25 cellular contexts compared by ENCODE assay signal in the genomic region with DNA sequence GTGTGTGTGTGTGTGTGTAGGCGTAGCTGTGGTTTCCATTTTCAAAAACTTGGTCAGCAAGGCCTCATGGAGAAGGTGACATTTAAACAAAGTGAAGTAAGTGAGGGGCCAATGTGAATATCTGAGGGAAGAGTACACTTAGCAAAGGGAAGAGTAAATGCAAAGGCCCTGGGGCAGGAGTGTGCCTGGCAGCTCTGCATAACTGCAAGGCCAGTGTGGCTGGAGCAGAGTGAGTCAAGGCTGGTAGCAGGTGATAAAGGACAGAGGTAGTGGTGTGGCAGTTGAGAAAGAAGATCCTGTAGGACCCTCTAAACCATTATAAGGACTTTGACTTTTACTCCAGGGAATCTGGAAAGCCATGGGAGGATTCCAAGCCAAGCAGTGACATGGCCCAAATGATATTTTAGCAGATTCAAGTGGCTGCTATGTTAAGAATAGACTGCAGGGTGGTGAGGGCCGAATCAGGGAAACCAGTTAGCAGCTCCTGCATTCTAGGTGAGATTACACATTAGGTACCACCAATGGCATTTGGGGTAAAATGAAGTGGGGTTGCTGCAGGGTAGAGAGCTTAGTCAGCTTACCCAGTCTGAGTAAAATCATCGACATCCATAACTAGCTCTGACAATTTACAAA. TPM values are rescaled to one million over a fixed set of nuclear protein-coding genes. Genes with fewer than 3 reads are reported as not detected.
A peak's percentile ranks its signal among the peaks of the same experiment; 100 is the strongest.
DNase-seq lines count a peak whose midpoint lies in the region; ATAC-seq and TF ChIP-seq lines count a peak whose summit lies in the region.
"Had no signal": no experiment of that assay in that cellular context is flagged by ENCODE, and none has a peak within 500 bp of the region (broad histone marks: within the 10 kb centered on the region; RNA-seq: fewer than 3 reads in every experiment).

No MANE protein-coding gene starts in this region.

- 91% methylated on average over 3 of the region's 3 CpGs for WGBS in mesenchymal stem cell
- 70% methylated on average over 2 to 3 of the region's 3 CpGs for WGBS in transverse colon (ENCODE audit: low coverage in 1 of 2), 2 donors

- no peak overlapping the region for H3K9ac ChIP-seq in mesenchymal stem cell (ENCODE audit: low read length)

- no peak for ATAC-seq in activated CD8-positive, alpha-beta memory T cell treated with anti-CD3 and anti-CD28 coated beads, Interleukin-2, amount 10 ng/mL, durations not matched to agents 7 days and 5 days
- ATAC-seq in HG03432 (IDR thresholded peaks at IDR 0.05; ENCODE audit: unreplicated experiment) (no peak), GM18520 (IDR thresholded peaks at IDR 0.05; ENCODE audit: unreplicated experiment) (no peak)
- ATAC-seq: A549; activated CD4-positive, CD25-positive, alpha-beta regulatory T cell treated with anti-CD3 and anti-CD28 coated beads, Interleukin-2, amount 50 U/mL, for 24 hours; foreskin keratinocyte; HCT116; naive thymus-derived CD4-positive, alpha-beta T cell; SK-N-SH treated with all-trans-retinoic acid at 6 μM for 48 hours had no signal

- no peak overlapping the region for H3K27ac ChIP-seq in mesenchymal stem cell (ENCODE audit: low read length, poor library complexity, severe bottlenecking)
- H3K27ac ChIP-seq in transverse colon: peak overlapping the region; percentile 66 to 93 (median 81)
- H3K27ac ChIP-seq in WERI-Rb-1: no peak overlapping the region
- H3K27ac ChIP-seq: A549, foreskin keratinocyte, ovary had no signal

- no peak for TF ChIP-seq EP300 in transverse colon (IDR thresholded peaks at IDR 0.05; ENCODE audit: low read depth)

- intact Hi-C loops in dendritic cell treated with granulocyte-macrophage colony-stimulating factor and Interleukin-4, amounts not matched to agents 40 ng/mL and 50 ng/mL, for 4 days (cut with micrococcal nuclease): no loop called here
- intact Hi-C loops in transverse colon (cut with DNase I; ENCODE audit: low total_unique reads): loop anchor here (5.0 kb wide), 1 partner anchor 142 kb away; no protein-coding TSS in a partner anchor

- H3K27me3 Mint-ChIP-seq in activated CD8-positive, alpha-beta memory T cell treated with anti-CD3 and anti-CD28 coated beads, Interleukin-2, amount 10 ng/mL, durations not matched to agents 7 days and 5 days: peaks cover 14% of the 10 kb centered on the region
- peaks cover 8% of the 10 kb centered on the region for H3K27me3 Mint-ChIP-seq in dendritic cell treated with granulocyte-macrophage colony-stimulating factor and Interleukin-4, amounts not matched to agents 40 ng/mL and 50 ng/mL, for 4 days

- H3K79me1 ChIP-seq in mesenchymal stem cell (replicated peaks; ENCODE audit: low read length, poor library complexity, severe bottlenecking): no peaks in the 10 kb centered on the region

- no peaks in the 10 kb centered on the region for H3K9me3 ChIP-seq in mesenchymal stem cell (ENCODE audit: control insufficient read depth, low read length)
- no peaks in the 10 kb centered on the region for H3K9me3 ChIP-seq in transverse colon
- H3K9me3 ChIP-seq in WERI-Rb-1 (ENCODE audit: severe bottlenecking): no peaks in the 10 kb centered on the region
- H3K9me3 ChIP-seq: A549, BE2C, ovary had no signal

- H3K9me3 Mint-ChIP-seq in activated CD8-positive, alpha-beta memory T cell treated with anti-CD3 and anti-CD28 coated beads, Interleukin-2, amount 10 ng/mL, durations not matched to agents 7 days and 5 days (ENCODE audit: low read depth): no peaks in the 10 kb centered on the region
- H3K9me3 Mint-ChIP-seq in dendritic cell treated with granulocyte-macrophage colony-stimulating factor and Interleukin-4, amounts not matched to agents 40 ng/mL and 50 ng/mL, for 4 days: no peaks in the 10 kb centered on the region
- H3K9me3 Mint-ChIP-seq: naive thymus-derived CD4-positive, alpha-beta T cell had no signal

- H3K18ac ChIP-seq in mesenchymal stem cell (ENCODE audit: low read depth in 1 of 2, low read length in 2 of 2): no peak overlapping the region

- DNase-seq in activated CD8-positive, alpha-beta memory T cell treated with anti-CD3 and anti-CD28 coated beads, Interleukin-2, amount 10 ng/mL, durations not matched to agents 7 days and 5 days: no peak
- no peak for DNase-seq in activated CD8-positive, alpha-beta memory T cell treated with anti-CD3 and anti-CD28 coated beads, Interleukin-2, amount 50 U/mL, for 48 hours
- DNase-seq in mesenchymal stem cell: no peak
- DNase-seq in transverse colon: no peak
- no peak for DNase-seq in WERI-Rb-1
- DNase-seq: BE2C; COR-L47; DND-41; dorsolateral prefrontal cortex; foreskin keratinocyte; hypothalamus; islet precursor cell; naive thymus-derived CD4-positive, alpha-beta T cell; NCI-H1436; NCI-H510A treated with DMSO at 0.1 percent for 48 hours; ovary; stimulated activated CD4-positive, alpha-beta T cell treated with anti-CD3 and anti-CD28 coated beads, Interleukin-4, amount 100 ng/mL, for 1 hour; T-helper 9 cell had no signal

- H2BK120ac ChIP-seq in mesenchymal stem cell (ENCODE audit: low read depth, low read length): no peak overlapping the region

- no peak overlapping the region for H2AK5ac ChIP-seq in mesenchymal stem cell (ENCODE audit: low read length, severe bottlenecking)

- H3K4me1 ChIP-seq in mesenchymal stem cell (ENCODE audit: control insufficient read depth, insufficient read depth, low read depth, low read length): peaks cover 3% of the 10 kb centered on the region
- H3K4me1 ChIP-seq in transverse colon: peaks cover 2 to 21% (median 13%) of the 10 kb centered on the region in 4 donors
- H3K4me1 ChIP-seq: BE2C, foreskin keratinocyte had no signal

- no peak overlapping the region for H2BK12ac ChIP-seq in mesenchymal stem cell (ENCODE audit: low read length in 2 of 2)

- CTCF ChIA-PET in activated CD8-positive, alpha-beta memory T cell treated with anti-CD3 and anti-CD28 coated beads, Interleukin-2, amount 10 ng/mL, durations not matched to agents 7 days and 5 days (lab: Charles Lee): interaction anchor here (0.9 kb wide), 1 partner anchor 10 kb away, joined by 4 read pairs; no protein-coding TSS in a partner anchor

- TF ChIP-seq CTCF in transverse colon (IDR thresholded peaks at IDR 0.05) (peak in 1 of 5 experiments; percentile 37), WERI-Rb-1 (IDR thresholded peaks at IDR 0.05; ENCODE audit: low read depth, low read length) (no peak)

- peaks cover 21% of the 10 kb centered on the region for H3K4me1 Mint-ChIP-seq in activated CD8-positive, alpha-beta memory T cell treated with anti-CD3 and anti-CD28 coated beads, Interleukin-2, amount 10 ng/mL, durations not matched to agents 7 days and 5 days
- H3K4me1 Mint-ChIP-seq in dendritic cell treated with granulocyte-macrophage colony-stimulating factor and Interleukin-4, amounts not matched to agents 40 ng/mL and 50 ng/mL, for 4 days (ENCODE audit: low read depth): peaks cover 32% of the 10 kb centered on the region

- H3K36me3 Mint-ChIP-seq in activated CD8-positive, alpha-beta memory T cell treated with anti-CD3 and anti-CD28 coated beads, Interleukin-2, amount 10 ng/mL, durations not matched to agents 7 days and 5 days: no peaks in the 10 kb centered on the region
- H3K36me3 Mint-ChIP-seq in dendritic cell treated with granulocyte-macrophage colony-stimulating factor and Interleukin-4, amounts not matched to agents 40 ng/mL and 50 ng/mL, for 4 days (ENCODE audit: low read depth): no peaks in the 10 kb centered on the region
- H3K36me3 Mint-ChIP-seq: naive thymus-derived CD4-positive, alpha-beta T cell had no signal

- H4K8ac ChIP-seq in mesenchymal stem cell (ENCODE audit: low read length): peak overlapping the region; percentile 49

- TF ChIP-seq POLR2A in transverse colon (IDR thresholded peaks at IDR 0.05): no peak

- no peak overlapping the region for H2AFZ ChIP-seq in mesenchymal stem cell (ENCODE audit: low read depth, low read length)

- no peak overlapping the region for H2BK5ac ChIP-seq in mesenchymal stem cell (ENCODE audit: low read depth, low read length, poor library complexity, severe bottlenecking)

- in situ Hi-C loops in transverse colon (cut with MboI; ENCODE audit: low pct_ligation_motif_present in 1 of 4, low pct_unique_long_range_greater_than_20kb in 1 of 4, low sequenced_read_pairs in 3 of 4): loop anchor here in 2 of 4 donors (25.0 kb wide), 2 partner anchors 127 to 152 kb away; no protein-coding TSS in a partner anchor

- H3K14ac ChIP-seq in mesenchymal stem cell (ENCODE audit: low read length in 2 of 2): no peak overlapping the region

- no peak overlapping the region for H2BK15ac ChIP-seq in mesenchymal stem cell (ENCODE audit: low read depth, poor library complexity, severe bottlenecking)

- no peak overlapping the region for H3K4me3 Mint-ChIP-seq in activated CD8-positive, alpha-beta memory T cell treated with anti-CD3 and anti-CD28 coated beads, Interleukin-2, amount 10 ng/mL, durations not matched to agents 7 days and 5 days
- H3K4me3 Mint-ChIP-seq in dendritic cell treated with granulocyte-macrophage colony-stimulating factor and Interleukin-4, amounts not matched to agents 40 ng/mL and 50 ng/mL, for 4 days: no peak overlapping the region
- H3K4me3 Mint-ChIP-seq: naive thymus-derived CD4-positive, alpha-beta T cell had no signal

- H3K27me3 ChIP-seq in mesenchymal stem cell (ENCODE audit: control insufficient read depth in 1 of 2, insufficient read depth in 1 of 2, low read length in 2 of 2) (peaks cover 41 to 47% of the 10 kb centered on the region in 2 experiments), transverse colon (no peaks in the 10 kb centered on the region), WERI-Rb-1 (ENCODE audit: insufficient read depth, low read depth, severe bottlenecking) (no peaks in the 10 kb centered on the region)
- H3K27me3 ChIP-seq: ovary had no signal

- H3K23ac ChIP-seq in mesenchymal stem cell (ENCODE audit: low read length in 2 of 2): no peak overlapping the region

- no peak overlapping the region for H4K91ac ChIP-seq in mesenchymal stem cell (ENCODE audit: low read length)

- H3K4me2 ChIP-seq in mesenchymal stem cell (ENCODE audit: low read length, poor library complexity, severe bottlenecking): no peak overlapping the region
- H3K4me2 ChIP-seq: A549 had no signal

- H3K4ac ChIP-seq in mesenchymal stem cell (ENCODE audit: low read depth in 1 of 2, low read length in 2 of 2): no peak overlapping the region

- H3K27ac Mint-ChIP-seq in activated CD8-positive, alpha-beta memory T cell treated with anti-CD3 and anti-CD28 coated beads, Interleukin-2, amount 10 ng/mL, durations not matched to agents 7 days and 5 days: peak overlapping the region; percentile 26
- peak overlapping the region; percentile 34 for H3K27ac Mint-ChIP-seq in dendritic cell treated with granulocyte-macrophage colony-stimulating factor and Interleukin-4, amounts not matched to agents 40 ng/mL and 50 ng/mL, for 4 days
- H3K27ac Mint-ChIP-seq: naive thymus-derived CD4-positive, alpha-beta T cell had no signal

- H3K36me3 ChIP-seq in mesenchymal stem cell (ENCODE audit: control insufficient read depth in 1 of 2, insufficient read depth in 2 of 2, low read depth in 1 of 2, low read length in 2 of 2): no peaks in the 10 kb centered on the region
- H3K36me3 ChIP-seq in transverse colon: no peaks in the 10 kb centered on the region
- no peaks in the 10 kb centered on the region for H3K36me3 ChIP-seq in WERI-Rb-1
- H3K36me3 ChIP-seq: BE2C, ovary had no signal

- H3K4me3 ChIP-seq in mesenchymal stem cell (ENCODE audit: insufficient read depth in 1 of 2, low read depth in 1 of 2, low read length in 2 of 2): no peak overlapping the region
- no peak overlapping the region for H3K4me3 ChIP-seq in transverse colon
- H3K4me3 ChIP-seq in WERI-Rb-1 (ENCODE audit: low read depth, low read length): no peak overlapping the region
- H3K4me3 ChIP-seq: A549, dorsolateral prefrontal cortex, ovary had no signal

RNA-seq across cellular contexts. Expression of gene TBC1D1, which starts 5.9 kb away (rescaled TPM):
- total RNA-seq in activated CD8-positive, alpha-beta memory T cell treated with anti-CD3 and anti-CD28 coated beads, Interleukin-2, amount 10 ng/mL, durations not matched to agents 7 days and 5 days: 10 to 100 TPM; 62.9 to 72.2 TPM
- 48.0 TPM for polyA plus RNA-seq in mesenchymal stem cell (2013, experiment 1 of 2)
- 48.1 TPM for polyA plus RNA-seq in mesenchymal stem cell (2013, experiment 2 of 2)
- total RNA-seq in transverse colon: 100 to 1,000 TPM; 122 to 258 (median 139) TPM

RNA-seq across cellular contexts. Expression of gene PGM2, which starts 58.5 kb away (rescaled TPM):
- 10 to 100 TPM; 38.6 to 49.0 TPM for total RNA-seq in activated CD8-positive, alpha-beta memory T cell treated with anti-CD3 and anti-CD28 coated beads, Interleukin-2, amount 10 ng/mL, durations not matched to agents 7 days and 5 days
- 7.1 TPM for polyA plus RNA-seq in mesenchymal stem cell (2013, experiment 1 of 2)
- 6.9 TPM for polyA plus RNA-seq in mesenchymal stem cell (2013, experiment 2 of 2)
- 10 to 100 TPM in 2 of 4 donors, 1 to 10 TPM in 2; 5.8 to 21.0 (median 14.7) TPM for total RNA-seq in transverse colon

Comparison
In these comparisons a context has a peak if more than half of its experiments do, and no peak if none do; other contexts are left out.
1. H3K27ac ChIP-seq: peak in transverse colon (4 of 4); none in mesenchymal stem cell (single experiment) and WERI-Rb-1 (single experiment).